ENCODE assay signal across 14 cellular contexts in genomic region chrX:119155416-119156035, GRCh38. TPM values are rescaled to one million over a fixed set of nuclear protein-coding genes. Genes with fewer than 3 reads are reported as not detected.
DNase-seq lines count a peak whose midpoint lies in the region; ATAC-seq and TF ChIP-seq lines count a peak whose summit lies in the region.
"Had no signal": no experiment of that assay in that cellular context is flagged by ENCODE, and none has a peak within 500 bp of the region (broad histone marks: within the 10 kb centered on the region; RNA-seq: fewer than 3 reads in every experiment).

No MANE protein-coding gene starts in this region.

- intact Hi-C loops in thyroid gland (cut with DNase I): no loop called here

- no peaks in the 10 kb centered on the region for H3K4me1 ChIP-seq in thyroid gland
- H3K4me1 ChIP-seq: spleen had no signal

- H3K27ac ChIP-seq in thyroid gland: no peak overlapping the region
- H3K27ac ChIP-seq: spleen had no signal

- H3K4me3 ChIP-seq in foreskin fibroblast (ENCODE audit: low read depth in 1 of 2, low read length in 2 of 2) (no peak overlapping the region), thyroid gland (replicated peaks in 1 of 3) (no peak overlapping the region)
- H3K4me3 ChIP-seq: spleen had no signal

- TF ChIP-seq CTCF in foreskin fibroblast (IDR thresholded peaks at IDR 0.05; ENCODE audit: low read depth, low read length) (no peak), thyroid gland (IDR thresholded peaks at IDR 0.05) (no peak)

- no peaks in the 10 kb centered on the region for H3K9me3 ChIP-seq in thyroid gland
- H3K9me3 ChIP-seq: spleen had no signal

- no peaks in the 10 kb centered on the region for H3K27me3 ChIP-seq in thyroid gland

- DNase-seq in A172 (ENCODE audit: low spot score) (peak; percentile 67), H4 (ENCODE audit: low spot score) (peak; percentile 45), RPMI7951 (ENCODE audit: low read depth) (peak; percentile 49), foreskin fibroblast (peak; percentile 23 to 50), occipital lobe (lab: John Stamatoyannopoulos, UW) (no peak), thyroid gland (no peak), NCI-H1105 treated with DMSO at 0.1 percent for 48 hours (lab: John Stamatoyannopoulos, UW) (no peak)
- DNase-seq: activated CD4-positive, alpha-beta memory T cell treated with anti-CD3 and anti-CD28 coated beads, Interleukin-2, amount 10 ng/mL, durations not matched to agents 7 days and 5 days; activated naive CD4-positive, alpha-beta T cell treated with anti-CD3 and anti-CD28 coated beads for 36 hours; kidney; naive thymus-derived CD8-positive, alpha-beta T cell; NCI-H1694 treated with DMSO at 0.1 percent for 48 hours; spleen had no signal

- WGBS in thyroid gland, 2 donors: 50 to 51% methylated on average over 4 to 6 of the region's 6 CpGs

- no peak for TF ChIP-seq POLR2A in thyroid gland (IDR thresholded peaks at IDR 0.05)

- no peaks in the 10 kb centered on the region for H3K36me3 ChIP-seq in thyroid gland
- H3K36me3 ChIP-seq: spleen had no signal

- no peak for ATAC-seq in GM21723 (IDR thresholded peaks at IDR 0.05; ENCODE audit: unreplicated experiment)
- ATAC-seq: naive thymus-derived CD8-positive, alpha-beta T cell had no signal

RNA-seq across cellular contexts. Expression of gene KIAA1210, which starts 27.9 kb away (rescaled TPM):
- 0.10 TPM in 1 of 2 replicates, not detected in the other for total RNA-seq in A172 (2014; rRNA removed; shearing (Covaris generic))
- 0.04 TPM in 1 of 2 replicates, not detected in the other for total RNA-seq in H4 (2014; rRNA removed; shearing (Covaris generic))
- not detected in 2 replicates for total RNA-seq in RPMI7951 (2014; rRNA removed; shearing (Covaris generic))
- total RNA-seq in occipital lobe (under 0.01 TPM), thyroid gland (under 1 TPM in 3 of 4 donors, not detected in 1; 0.08 to 0.94 (median 0.33) TPM)
- total RNA-seq: activated CD4-positive, alpha-beta memory T cell treated with anti-CD3 and anti-CD28 coated beads, Interleukin-2, amount 10 ng/mL, durations not matched to agents 7 days and 5 days; activated naive CD4-positive, alpha-beta T cell treated with anti-CD3 and anti-CD28 coated beads for 36 hours; naive thymus-derived CD8-positive, alpha-beta T cell; spleen had no signal

Comparison
In these comparisons a context has a peak if more than half of its experiments do, and no peak if none do; other contexts are left out.
1. DNase-seq: peak in A172 (single experiment), H4 (single experiment), RPMI7951 (single experiment) and foreskin fibroblast (2 of 2); none in occipital lobe (single experiment), thyroid gland (0 of 2) and NCI-H1105 treated with DMSO at 0.1 percent for 48 hours (single experiment).